In the genomic region with DNA sequence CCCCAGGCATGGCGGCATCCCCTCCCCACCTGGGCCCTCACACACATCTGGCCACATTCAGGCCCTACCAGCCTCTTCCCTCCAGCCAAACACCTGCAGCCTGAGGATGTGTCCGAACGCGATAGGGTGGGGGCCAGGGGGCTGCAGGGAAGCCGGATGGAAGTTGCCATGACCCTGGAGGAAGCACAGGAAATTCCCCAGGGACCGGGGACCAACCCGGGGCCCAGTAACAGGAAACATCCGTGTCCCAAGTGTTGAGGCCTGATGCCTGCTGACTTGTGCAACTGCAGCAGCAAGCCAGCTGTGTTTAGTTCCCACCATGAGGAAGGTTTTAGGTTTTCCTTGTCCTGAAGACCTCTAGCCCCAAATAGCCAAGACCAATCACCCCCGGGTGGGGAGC, we compare ENCODE assay signal across 13 cellular contexts. TPM values are rescaled to one million over a fixed set of nuclear protein-coding genes. Genes with fewer than 3 reads are reported as not detected.
A peak's percentile ranks its signal among the peaks of the same experiment; 100 is the strongest.
DNase-seq lines count a peak whose midpoint lies in the region; ATAC-seq and TF ChIP-seq lines count a peak whose summit lies in the region.
"Had no signal": no experiment of that assay in that cellular context is flagged by ENCODE, and none has a peak within 500 bp of the region (broad histone marks: within the 10 kb centered on the region; RNA-seq: fewer than 3 reads in every experiment).

No MANE protein-coding gene starts in this region.

- H4K20me1 ChIP-seq in BLaER1 treated with 17β-estradiol and CSF1 and Interleukin-3, amounts not matched to agents 10 nM and 100 nM, result peaks cover 0 to 73% (median 17%) of the 10 kb centered on the region in 11 experiments; a peak in 16 of 22 replicates

- peaks cover 0 to 20% (median 14%) of the 10 kb centered on the region in 11 experiments; a peak in 18 of 22 replicates for H3K27me3 ChIP-seq in BLaER1 treated with 17β-estradiol and CSF1 and Interleukin-3, amounts not matched to agents 10 nM and 100 nM
- H3K27me3 ChIP-seq in lower lobe of right lung (ENCODE audit: low read depth), result no peaks in the 10 kb centered on the region
- H3K27me3 ChIP-seq: BE2C had no signal

- H3K27ac ChIP-seq in BLaER1 treated with 17β-estradiol and CSF1 and Interleukin-3, amounts not matched to agents 10 nM and 100 nM, result peak overlapping the region in 8 of 11 experiments; percentile 65 to 92 (median 80); a peak in 17 of 22 replicates
- peak overlapping the region; percentile 18 for H3K27ac ChIP-seq in lower lobe of right lung
- H3K27ac ChIP-seq: A549 had no signal

- peaks cover 15% of the 10 kb centered on the region for H3K27me3 Mint-ChIP-seq in endothelial cell (ENCODE audit: unreplicated experiment)
- H3K27me3 Mint-ChIP-seq in activated CD8-positive, alpha-beta T cell treated with anti-CD3 and anti-CD28 coated beads for 36 hours, result no peaks in the 10 kb centered on the region
- H3K27me3 Mint-ChIP-seq: CD4-positive, CD25-positive, alpha-beta regulatory T cell had no signal

- H3K36me3 ChIP-seq in BLaER1 treated with 17β-estradiol and CSF1 and Interleukin-3, amounts not matched to agents 10 nM and 100 nM, result peaks cover 0 to 22% (median 4%) of the 10 kb centered on the region in 11 experiments; a peak in 9 of 22 replicates
- no peaks in the 10 kb centered on the region for H3K36me3 ChIP-seq in lower lobe of right lung
- H3K36me3 ChIP-seq: BE2C, HAP-1 had no signal

- peaks cover 0 to 29% (median 20%) of the 10 kb centered on the region in 11 experiments; a peak in 13 of 22 replicates for H3K9me3 ChIP-seq in BLaER1 treated with 17β-estradiol and CSF1 and Interleukin-3, amounts not matched to agents 10 nM and 100 nM (replicated peaks in 1 of 11)
- H3K9me3 ChIP-seq in lower lobe of right lung, result no peaks in the 10 kb centered on the region
- H3K9me3 ChIP-seq: A549, BE2C, HAP-1 had no signal

- peak overlapping the region; percentile 22 to 80 (median 68); a peak in 19 of 22 replicates for H3K9ac ChIP-seq in BLaER1 treated with 17β-estradiol and CSF1 and Interleukin-3, amounts not matched to agents 10 nM and 100 nM

- no peak overlapping the region for H3K4me3 Mint-ChIP-seq in endothelial cell (ENCODE audit: unreplicated experiment)
- H3K4me3 Mint-ChIP-seq in activated CD8-positive, alpha-beta T cell treated with anti-CD3 and anti-CD28 coated beads for 36 hours, result no peak overlapping the region
- H3K4me3 Mint-ChIP-seq: CD4-positive, CD25-positive, alpha-beta regulatory T cell; IgD-negative memory B cell had no signal

- CTCF ChIA-PET in activated CD8-positive, alpha-beta T cell treated with anti-CD3 and anti-CD28 coated beads for 36 hours (lab: Charles Lee), result no interaction called here

- H3K4me1 Mint-ChIP-seq in endothelial cell (ENCODE audit: unreplicated experiment), result peaks cover 29% of the 10 kb centered on the region
- no peaks in the 10 kb centered on the region for H3K4me1 Mint-ChIP-seq in activated CD8-positive, alpha-beta T cell treated with anti-CD3 and anti-CD28 coated beads for 36 hours (ENCODE audit: low read depth)
- H3K4me1 Mint-ChIP-seq: CD4-positive, CD25-positive, alpha-beta regulatory T cell had no signal

- in situ Hi-C loops in KBM-7 (cut with MboI; ENCODE audit: low pct_unique_long_range_greater_than_20kb, low sequenced_read_pairs), result no loop called here

- H3K4me1 ChIP-seq in BLaER1 treated with 17β-estradiol and CSF1 and Interleukin-3, amounts not matched to agents 10 nM and 100 nM, result peaks cover 54 to 87% (median 81%) of the 10 kb centered on the region in 10 experiments
- H3K4me1 ChIP-seq in lower lobe of right lung, result peaks cover 5% of the 10 kb centered on the region
- H3K4me1 ChIP-seq: A549, HAP-1 had no signal

- H3K27ac Mint-ChIP-seq in endothelial cell (ENCODE audit: unreplicated experiment), result peak overlapping the region; percentile 67
- H3K27ac Mint-ChIP-seq in activated CD8-positive, alpha-beta T cell treated with anti-CD3 and anti-CD28 coated beads for 36 hours, result no peak overlapping the region
- H3K27ac Mint-ChIP-seq: CD4-positive, CD25-positive, alpha-beta regulatory T cell; IgD-negative memory B cell had no signal

- intact Hi-C loops in lower lobe of right lung (cut with DNase I), result no loop called here
- intact Hi-C loops in activated CD8-positive, alpha-beta T cell treated with anti-CD3 and anti-CD28 coated beads for 36 hours (cut with micrococcal nuclease), result no loop called here

- peaks cover 5% of the 10 kb centered on the region for H3K36me3 Mint-ChIP-seq in endothelial cell (ENCODE audit: low read depth, unreplicated experiment)
- H3K36me3 Mint-ChIP-seq in activated CD8-positive, alpha-beta T cell treated with anti-CD3 and anti-CD28 coated beads for 36 hours (ENCODE audit: low read depth), result no peaks in the 10 kb centered on the region
- H3K36me3 Mint-ChIP-seq: CD4-positive, CD25-positive, alpha-beta regulatory T cell; IgD-negative memory B cell had no signal

- ATAC-seq in lower lobe of right lung, result no peak
- no peak for ATAC-seq in activated CD8-positive, alpha-beta T cell treated with anti-CD3 and anti-CD28 coated beads for 36 hours
- ATAC-seq: A549 had no signal

- H3K9me3 Mint-ChIP-seq in endothelial cell (ENCODE audit: unreplicated experiment), result no peaks in the 10 kb centered on the region
- no peaks in the 10 kb centered on the region for H3K9me3 Mint-ChIP-seq in activated CD8-positive, alpha-beta T cell treated with anti-CD3 and anti-CD28 coated beads for 36 hours
- H3K9me3 Mint-ChIP-seq: IgD-negative memory B cell had no signal

- TF ChIP-seq CTCF in endothelial cell (IDR thresholded peaks at IDR 0.05; ENCODE audit: unreplicated experiment) (no peak), lower lobe of right lung (IDR thresholded peaks at IDR 0.05) (no peak), GM10266 (IDR thresholded peaks at IDR 0.05; ENCODE audit: control insufficient read depth, insufficient read depth, low read depth, missing control alignments) (no peak)
- TF ChIP-seq CTCF in activated CD8-positive, alpha-beta T cell treated with anti-CD3 and anti-CD28 coated beads for 36 hours (IDR thresholded peaks at IDR 0.05), result no peak

- peak overlapping the region; percentile 47 to 100 (median 95) for H3K4me2 ChIP-seq in BLaER1 treated with 17β-estradiol and CSF1 and Interleukin-3, amounts not matched to agents 10 nM and 100 nM
- H3K4me2 ChIP-seq: A549 had no signal

- DNase-seq in MV-4-11 (lab: John Stamatoyannopoulos, UW) (peak; percentile 7), endothelial cell (ENCODE audit: low spot score) (peak; percentile 49), lower lobe of right lung (no peak), KBM-7 (no peak), GM10266 (ENCODE audit: extremely low spot score) (no peak)
- DNase-seq in activated CD8-positive, alpha-beta T cell treated with anti-CD3 and anti-CD28 coated beads for 36 hours, result no peak
- DNase-seq: BE2C; CD4-positive, CD25-positive, alpha-beta regulatory T cell; DMS53 had no signal

- POLR2A ChIA-PET in activated CD8-positive, alpha-beta T cell treated with anti-CD3 and anti-CD28 coated beads for 36 hours (lab: Charles Lee), result no interaction called here

- H3K4me3 ChIP-seq in BLaER1 treated with 17β-estradiol and CSF1 and Interleukin-3, amounts not matched to agents 10 nM and 100 nM, result peak overlapping the region in 6 of 10 experiments; percentile 19 to 49 (median 34); a peak in 10 of 20 replicates
- H3K4me3 ChIP-seq in lower lobe of right lung, result no peak overlapping the region
- H3K4me3 ChIP-seq: A549, HAP-1 had no signal

RNA-seq across cellular contexts. Expression of gene MEGF6, which starts 30.0 kb away (rescaled TPM):
- 198 TPM for total RNA-seq in endothelial cell (ENCODE audit: unreplicated experiment)
- 57.1 TPM for total RNA-seq in lower lobe of right lung
- 1 to 10 TPM; 2.0 to 2.5 TPM for total RNA-seq in activated CD8-positive, alpha-beta T cell treated with anti-CD3 and anti-CD28 coated beads for 36 hours

RNA-seq across cellular contexts. Expression of gene TPRG1L, which starts 43.5 kb away (rescaled TPM):
- total RNA-seq in endothelial cell (ENCODE audit: unreplicated experiment) (35.2 TPM), lower lobe of right lung (46.1 TPM)
- total RNA-seq in activated CD8-positive, alpha-beta T cell treated with anti-CD3 and anti-CD28 coated beads for 36 hours, result 1 to 10 TPM; 6.1 to 6.2 TPM

Comparison
In these comparisons a context has a peak if more than half of its experiments do, and no peak if none do; other contexts are left out.
1. DNase-seq: peak in MV-4-11 (single experiment) and endothelial cell (single experiment); none in lower lobe of right lung (single experiment), KBM-7 (single experiment), activated CD8-positive, alpha-beta T cell treated with anti-CD3 and anti-CD28 coated beads for 36 hours (single experiment) and GM10266 (single experiment).
2. RNA of gene MEGF6, which starts 30.0 kb away (total RNA-seq): 198 TPM in endothelial cell (single experiment) and 57.1 TPM in lower lobe of right lung (single experiment); 2.0 to 2.5 TPM in activated CD8-positive, alpha-beta T cell treated with anti-CD3 and anti-CD28 coated beads for 36 hours; every median in the first group is over 10 times any median in the second.